In the genomic region with DNA sequence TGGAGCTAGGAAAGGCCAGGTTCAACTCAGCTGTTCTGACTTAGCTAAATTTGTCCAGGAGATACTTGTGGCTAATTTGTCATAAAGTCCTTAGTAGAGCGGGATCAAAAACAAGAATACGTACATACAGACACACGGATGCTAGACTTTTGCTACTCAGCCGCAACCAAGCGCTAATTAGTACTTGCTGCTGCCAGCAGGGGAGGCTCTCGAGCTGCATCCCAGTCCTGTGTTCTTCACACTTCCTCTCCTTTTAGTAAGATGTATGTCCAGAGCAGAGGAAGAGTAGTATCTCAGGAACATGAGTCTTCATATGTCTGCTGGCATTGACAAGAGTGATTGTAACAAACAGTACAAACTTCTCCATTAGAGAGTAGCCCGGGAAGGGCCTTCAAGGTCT, we compare ENCODE assay signal across 11 cellular contexts. TPM values are rescaled to one million over a fixed set of nuclear protein-coding genes. Genes with fewer than 3 reads are reported as not detected.
DNase-seq lines count a peak whose midpoint lies in the region; ATAC-seq, FAIRE-seq and TF ChIP-seq lines count a peak whose summit lies in the region.
"Had no signal": no experiment of that assay in that cellular context is flagged by ENCODE, and none has a peak within 500 bp of the region (broad histone marks: within the 10 kb centered on the region; RNA-seq: fewer than 3 reads in every experiment).

No MANE protein-coding gene starts in this region.

- no peak for FAIRE-seq in GM19239 (lab: Jason Lieb, UNC)
- FAIRE-seq: endothelial cell of umbilical vein had no signal

- no peak for DNase-seq in AG09319 (ENCODE audit: extremely low read depth, low read depth)
- DNase-seq in ELF-1 (ENCODE audit: low read depth, low spot score) = peak; percentile 38
- DNase-seq in T-cell = no peak
- DNase-seq in foreskin keratinocyte = no peak
- no peak for DNase-seq in GM19239 (ENCODE audit: insufficient read length, low spot score)
- no peak for DNase-seq in DMS114 treated with DMSO at 0.1 percent for 48 hours (lab: John Stamatoyannopoulos, UW; ENCODE audit: unreplicated experiment)
- DNase-seq in NCI-H1436 treated with DMSO at 0.1 percent for 48 hours (lab: John Stamatoyannopoulos, UW) = no peak
- DNase-seq: NCI-H2081 had no signal

- TF ChIP-seq CTCF in AG09319 (IDR thresholded peaks at IDR 0.05; ENCODE audit: low read depth, low read length) (peak; percentile 19), foreskin keratinocyte (conservative IDR thresholded peaks at IDR 0.05) (peak; percentile 59)

- no peaks in the 10 kb centered on the region for H3K27me3 ChIP-seq in foreskin keratinocyte

- no peaks in the 10 kb centered on the region for H3K9me3 Mint-ChIP-seq in T-cell
- H3K9me3 Mint-ChIP-seq: activated T-helper 17 cell treated with anti-CD3 and anti-CD28 coated beads, Interleukin-2, amount 50 U/mL, for 72 hours had no signal

- peaks cover 25 to 31% (median 28%) of the 10 kb centered on the region in 3 donors for H3K4me1 Mint-ChIP-seq in T-cell

- H3K4me3 Mint-ChIP-seq in T-cell = no peak overlapping the region
- H3K4me3 Mint-ChIP-seq: activated T-helper 17 cell treated with anti-CD3 and anti-CD28 coated beads, Interleukin-2, amount 50 U/mL, for 72 hours had no signal

- CTCF ChIA-PET in T-cell (lab: Charles Lee) = interaction anchor here (0.6 to 1.2 kb wide), 4 partner anchors 16 to 419 kb away, joined by 3 to 5 read pairs (median 4); a partner anchor contains a TSS

- peaks cover 75% of the 10 kb centered on the region for H3K36me3 Mint-ChIP-seq in T-cell

- POLR2A ChIA-PET in T-cell (lab: Charles Lee) = interaction anchor here in 1 of 2 donors (0.6 kb wide), 1 partner anchor 41 kb away, joined by 3 read pairs; no protein-coding TSS in a partner anchor

- H3K27me3 Mint-ChIP-seq in T-cell = no peaks in the 10 kb centered on the region
- H3K27me3 Mint-ChIP-seq: activated T-helper 17 cell treated with anti-CD3 and anti-CD28 coated beads, Interleukin-2, amount 50 U/mL, for 72 hours had no signal

- ATAC-seq in T-cell (replicated peaks in 1 of 4) (no peak), foreskin keratinocyte (no peak), HG02884 (IDR thresholded peaks at IDR 0.05; ENCODE audit: unreplicated experiment) (no peak)
- ATAC-seq: activated T-helper 17 cell treated with anti-CD3 and anti-CD28 coated beads, Interleukin-2, amount 50 U/mL, for 72 hours had no signal

- H3K4me1 ChIP-seq in foreskin keratinocyte = peaks cover 4% of the 10 kb centered on the region

- no peak overlapping the region for H3K27ac ChIP-seq in foreskin keratinocyte

- peak overlapping the region; percentile 59 to 68 for H3K27ac Mint-ChIP-seq in T-cell
- H3K27ac Mint-ChIP-seq: activated T-helper 17 cell treated with anti-CD3 and anti-CD28 coated beads, Interleukin-2, amount 50 U/mL, for 72 hours had no signal

RNA-seq across cellular contexts. Expression of a gene that starts 58.3 kb away (rescaled TPM):
- total RNA-seq in T-cell = 100 to 1,000 TPM; 362 to 497 (median 398) TPM
- total RNA-seq in foreskin keratinocyte = 1.1 and 1.2 TPM in 2 replicates
- 0.53 and 0.68 TPM in 2 replicates for polyA plus RNA-seq in foreskin keratinocyte

Comparison
In these comparisons a context has a peak if more than half of its experiments do, and no peak if none do; other contexts are left out.
1. RNA of a gene that starts 58.3 kb away (total RNA-seq): 362 to 497 TPM in T-cell; 1.1 to 1.2 TPM in foreskin keratinocyte; every median in the first group is over 100 times any median in the second.